In the genomic region with DNA sequence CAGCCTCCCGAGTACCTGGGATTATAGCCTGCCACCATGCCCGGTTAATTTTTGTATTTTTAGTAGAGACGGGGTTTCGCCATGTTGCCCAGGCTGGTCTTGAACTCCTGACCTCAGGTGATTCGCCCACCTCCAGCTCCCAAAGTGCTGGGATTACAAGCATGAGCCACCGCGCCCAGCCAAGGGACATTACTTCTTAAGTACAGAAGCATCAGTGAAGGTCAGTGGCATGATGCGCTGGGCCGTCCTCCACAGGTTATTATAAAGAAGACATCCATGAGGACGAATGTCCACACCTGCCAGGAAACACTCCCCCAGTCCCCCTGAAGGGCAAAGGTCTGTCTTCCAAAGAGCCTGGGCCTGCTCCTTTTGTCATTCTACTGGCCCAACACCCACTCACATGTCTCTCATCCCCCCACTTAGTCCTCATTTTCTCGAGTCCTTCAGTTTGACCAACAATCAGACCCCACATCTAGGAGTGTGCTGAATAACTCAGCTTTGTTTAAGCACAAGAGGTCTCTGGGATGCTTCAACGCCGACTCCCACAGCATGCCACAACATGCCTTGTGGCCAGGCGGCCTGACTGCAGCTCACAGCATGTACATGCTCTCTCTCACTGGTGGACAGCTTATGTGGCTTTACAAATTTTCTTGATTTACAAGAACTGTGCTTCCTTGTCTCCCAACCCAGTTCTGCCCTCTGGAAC, we compare ENCODE assay signal across 23 cellular contexts.
DNase-seq lines count a peak whose midpoint lies in the region; ATAC-seq and TF ChIP-seq lines count a peak whose summit lies in the region.
"Had no signal": no experiment of that assay in that cellular context is flagged by ENCODE, and none has a peak within 500 bp of the region (broad histone marks: within the 10 kb centered on the region; RNA-seq: fewer than 3 reads in every experiment).

No MANE protein-coding gene starts in this region.

- H3K9me3 ChIP-seq in RWPE2 (ENCODE audit: severe bottlenecking) (no peaks in the 10 kb centered on the region), upper lobe of right lung (no peaks in the 10 kb centered on the region)
- H3K9me3 ChIP-seq: BLaER1, right lobe of liver, vagina had no signal

- peaks cover 51% of the 10 kb centered on the region for H3K4me1 ChIP-seq in RWPE2 (ENCODE audit: insufficient read depth, poor library complexity, severe bottlenecking)
- H3K4me1 ChIP-seq in upper lobe of right lung = peaks cover 21% of the 10 kb centered on the region

- H3K36me3 Mint-ChIP-seq in neural crest cell (ENCODE audit: low read depth) = peaks cover 20% of the 10 kb centered on the region

- H3K36me3 ChIP-seq in RWPE2 (ENCODE audit: low read depth) (peaks cover 58% of the 10 kb centered on the region), upper lobe of right lung (peaks cover 10% of the 10 kb centered on the region)
- H3K36me3 ChIP-seq: right lobe of liver, vagina had no signal

- intact Hi-C loops in upper lobe of right lung (cut with DNase I) = no loop called here

- no peaks in the 10 kb centered on the region for H3K27me3 Mint-ChIP-seq in neural crest cell (ENCODE audit: low read depth)

- ATAC-seq in RWPE2 (ENCODE audit: low read depth) = peak; percentile 68
- no peak for ATAC-seq in upper lobe of right lung
- no peak for ATAC-seq in HG03520 (IDR thresholded peaks at IDR 0.05; ENCODE audit: unreplicated experiment)
- ATAC-seq: activated CD4-positive, alpha-beta T cell treated with anti-CD3 and anti-CD28 coated beads for 36 hours; K562; right lobe of liver; stimulated activated naive CD8-positive, alpha-beta T cell treated with anti-CD3 and anti-CD28 coated beads, Interleukin-15, amount 100 ng/mL, for 72 hours had no signal

- H3K4me3 Mint-ChIP-seq in neural crest cell = no peak overlapping the region
- H3K4me3 Mint-ChIP-seq: activated CD4-positive, alpha-beta T cell treated with anti-CD3 and anti-CD28 coated beads for 36 hours; stimulated activated naive CD8-positive, alpha-beta T cell treated with anti-CD3 and anti-CD28 coated beads, Interleukin-15, amount 100 ng/mL, for 72 hours had no signal

- H3K9me3 Mint-ChIP-seq in neural crest cell = no peaks in the 10 kb centered on the region
- H3K9me3 Mint-ChIP-seq: stimulated activated naive CD8-positive, alpha-beta T cell treated with anti-CD3 and anti-CD28 coated beads, Interleukin-15, amount 100 ng/mL, for 72 hours had no signal

- H3K27me3 ChIP-seq in RWPE2 (ENCODE audit: insufficient read depth, poor library complexity, severe bottlenecking) = no peaks in the 10 kb centered on the region
- H3K27me3 ChIP-seq in upper lobe of right lung = no peaks in the 10 kb centered on the region
- H3K27me3 ChIP-seq: BLaER1, right lobe of liver, vagina had no signal

- TF ChIP-seq CTCF in RWPE2 (IDR thresholded peaks at IDR 0.05; ENCODE audit: poor library complexity, severe bottlenecking) (no peak), neural crest cell (conservative IDR thresholded peaks at IDR 0.05) (no peak), upper lobe of right lung (IDR thresholded peaks at IDR 0.05) (no peak)

- no peak for DNase-seq in RWPE2 (ENCODE audit: low spot score)
- DNase-seq in epithelial cell of prostate (ENCODE audit: low read depth, low spot score) = peak; percentile 68
- DNase-seq in neural crest cell (ENCODE audit: low read depth, low spot score) = no peak
- DNase-seq in upper lobe of right lung = peak; percentile 37
- DNase-seq in epidermal melanocyte (ENCODE audit: insufficient read length, low spot score) = no peak
- no peak for DNase-seq in cortex of kidney (lab: John Stamatoyannopoulos, UW)
- DNase-seq: activated CD4-positive, alpha-beta T cell treated with anti-CD3 and anti-CD28 coated beads for 36 hours; activated gamma-delta T cell; amniotic stem cell; DMS 273 treated with DMSO at 0.1 percent for 48 hours; effector memory CD4-positive, alpha-beta T cell; GF-D8; NCI-H1048; NCI-H2081; NCI-H510A treated with DMSO at 0.1 percent for 48 hours; nucleus accumbens; stimulated activated naive CD8-positive, alpha-beta T cell treated with anti-CD3 and anti-CD28 coated beads, Interleukin-15, amount 100 ng/mL, for 72 hours had no signal

- H3K27ac ChIP-seq in RWPE2 (ENCODE audit: poor library complexity, severe bottlenecking) (peak overlapping the region; percentile 60), epithelial cell of prostate (peak overlapping the region; percentile 36), upper lobe of right lung (no peak overlapping the region)
- H3K27ac ChIP-seq: BLaER1, HL-60, right lobe of liver, vagina had no signal

- H3K4me3 ChIP-seq in RWPE2 (ENCODE audit: severe bottlenecking) (no peak overlapping the region), upper lobe of right lung (no peak overlapping the region)
- H3K4me3 ChIP-seq: BLaER1, K562, right lobe of liver, vagina had no signal

- peak overlapping the region; percentile 93 for H3K27ac Mint-ChIP-seq in neural crest cell (ENCODE audit: unreplicated experiment)
- H3K27ac Mint-ChIP-seq: activated CD4-positive, alpha-beta T cell treated with anti-CD3 and anti-CD28 coated beads for 36 hours; stimulated activated naive CD8-positive, alpha-beta T cell treated with anti-CD3 and anti-CD28 coated beads, Interleukin-15, amount 100 ng/mL, for 72 hours had no signal

- peaks cover 58% of the 10 kb centered on the region for H3K4me1 Mint-ChIP-seq in neural crest cell
- H3K4me1 Mint-ChIP-seq: activated CD4-positive, alpha-beta T cell treated with anti-CD3 and anti-CD28 coated beads for 36 hours; stimulated activated naive CD8-positive, alpha-beta T cell treated with anti-CD3 and anti-CD28 coated beads, Interleukin-15, amount 100 ng/mL, for 72 hours had no signal

Comparison
In these comparisons a context has a peak if more than half of its experiments do, and no peak if none do; other contexts are left out.
1. DNase-seq: peak in epithelial cell of prostate (single experiment) and upper lobe of right lung (single experiment); none in RWPE2 (single experiment), neural crest cell (single experiment), epidermal melanocyte (single experiment) and cortex of kidney (single experiment).